ENCODE assay signal across 1 cellular context in genomic region chr4:104859601-104860000, GRCh38.
TF ChIP-seq lines count a peak whose summit lies in the region.

No MANE protein-coding gene starts in this region.

TF ChIP-seq in GM23338, 12 proteins besides CTCF, POLR2A, EP300 and RAD21 (continued from another document):
- TF ChIP-seq ZNF462 (CRISPR knock-in tag; IDR thresholded peaks at IDR 0.05), result no peak
- TF ChIP-seq ETS1 (IDR thresholded peaks at IDR 0.05), result no peak
- TF ChIP-seq CREB1 (CRISPR knock-in tag; IDR thresholded peaks at IDR 0.05; ENCODE audit: low read depth), result no peak
- TF ChIP-seq ZNF331 (CRISPR knock-in tag; IDR thresholded peaks at IDR 0.05; ENCODE audit: low read depth), result no peak
- TF ChIP-seq NANOG (IDR thresholded peaks at IDR 0.05; ENCODE audit: borderline replicate concordance), result no peak
- TF ChIP-seq ZNF114 (CRISPR knock-in tag; IDR thresholded peaks at IDR 0.05), result no peak
